Comparison of ENCODE assay signal across 18 cellular contexts in genomic region chr2:232320038-232320790, GRCh38. TPM values are rescaled to one million over a fixed set of nuclear protein-coding genes. Genes with fewer than 3 reads are reported as not detected.
A peak's percentile ranks its signal among the peaks of the same experiment; 100 is the strongest.
DNase-seq lines count a peak whose midpoint lies in the region; ATAC-seq, FAIRE-seq and TF ChIP-seq lines count a peak whose summit lies in the region.
"Had no signal": no experiment of that assay in that cellular context is flagged by ENCODE, and none has a peak within 500 bp of the region (broad histone marks: within the 10 kb centered on the region; RNA-seq: fewer than 3 reads in every experiment).

No MANE protein-coding gene starts in this region.

- no peak for TF ChIP-seq CTCF in PC-3 (conservative IDR thresholded peaks at IDR 0.05; ENCODE audit: low read depth, low read length)

- DNase-seq in T-helper 1 cell, result no peak
- peak; percentile 45 for DNase-seq in Jurkat, Clone E6-1 (ENCODE audit: low read depth, low spot score)
- DNase-seq in activated naive CD8-positive, alpha-beta T cell treated with anti-CD3 and anti-CD28 coated beads, Interleukin-2, amount 10 ng/mL, durations not matched to agents 7 days and 5 days, result no peak
- peak in 3 of 10 donors; percentile 46 to 65 (median 54) for DNase-seq in naive thymus-derived CD8-positive, alpha-beta T cell
- no peak for DNase-seq in PC-3
- DNase-seq in H54 (ENCODE audit: insufficient read length, low spot score), result no peak
- DNase-seq in NCI-H1105 treated with DMSO at 0.1 percent for 48 hours (lab: John Stamatoyannopoulos, UW), result no peak
- DNase-seq: activated T-cell treated with anti-CD3 and anti-CD28 coated beads, Interleukin-2, amount 50 U/mL, for 4 hours; GDM1; Kasumi-1; naive B cell; NCI-H2081 treated with DMSO at 0.1 percent for 48 hours; NCI-H774; T1000 had no signal

- H4K20me1 ChIP-seq in PC-3 (ENCODE audit: low read length), result no peaks in the 10 kb centered on the region

- POLR2A ChIA-PET in activated naive CD8-positive, alpha-beta T cell treated with anti-CD3 and anti-CD28 coated beads, Interleukin-2, amount 10 ng/mL, durations not matched to agents 7 days and 5 days (lab: Charles Lee), result interaction anchor here (4.2 to 4.9 kb wide), 2 partner anchors 9 to 22 kb away, joined by 20 to 53 read pairs; no protein-coding TSS in a partner anchor
- POLR2A ChIA-PET in naive thymus-derived CD8-positive, alpha-beta T cell (lab: Charles Lee), result interaction anchor here (0.9 to 5.0 kb wide), 9 partner anchors 11 to 181 kb away, joined by 3 to 80 read pairs (median 3); no protein-coding TSS in a partner anchor
- POLR2A ChIA-PET in PC-3 (lab: Charles Lee; ENCODE audit: unreplicated experiment), result no interaction called here

- no TSS peak for BruUV-seq in PC-3 (replicated peaks; lab: Mats Ljungman, UMichigan)

- no peaks in the 10 kb centered on the region for H3K27me3 Mint-ChIP-seq in T-helper 1 cell treated with Interleukin-12 subunit alpha and Interleukin-12 subunit beta and Interleukin-4 antibody, amounts not matched to agents 30 μg/mL and 1 μg/mL, for 36 hours (ENCODE audit: low read depth)
- no peaks in the 10 kb centered on the region for H3K27me3 Mint-ChIP-seq in activated naive CD8-positive, alpha-beta T cell treated with anti-CD3 and anti-CD28 coated beads, Interleukin-2, amount 10 ng/mL, durations not matched to agents 7 days and 5 days
- H3K27me3 Mint-ChIP-seq in naive thymus-derived CD8-positive, alpha-beta T cell, result no peaks in the 10 kb centered on the region
- H3K27me3 Mint-ChIP-seq: naive B cell had no signal

- peaks cover 54% of the 10 kb centered on the region for H3K4me1 Mint-ChIP-seq in T-helper 1 cell treated with Interleukin-12 subunit alpha and Interleukin-12 subunit beta and Interleukin-4 antibody, amounts not matched to agents 30 μg/mL and 1 μg/mL, for 36 hours (ENCODE audit: low read depth)
- peaks cover 63% of the 10 kb centered on the region for H3K4me1 Mint-ChIP-seq in activated naive CD8-positive, alpha-beta T cell treated with anti-CD3 and anti-CD28 coated beads, Interleukin-2, amount 10 ng/mL, durations not matched to agents 7 days and 5 days
- H3K4me1 Mint-ChIP-seq in naive thymus-derived CD8-positive, alpha-beta T cell, result peaks cover 50 to 95% (median 88%) of the 10 kb centered on the region in 4 donors

- intact Hi-C loops in PC-3 (cut with micrococcal nuclease), result loop anchor here (10.0 kb wide), 1 partner anchor 175 kb away; no protein-coding TSS in a partner anchor

- CTCF ChIA-PET in PC-3 (lab: Charles Lee), result no interaction called here

- H3K9ac ChIP-seq in PC-3 (ENCODE audit: low read length), result no peak overlapping the region

- H3K4me1 ChIP-seq in PC-3 (ENCODE audit: insufficient read depth, low read length), result no peaks in the 10 kb centered on the region

- ATAC-seq in activated naive CD8-positive, alpha-beta T cell treated with anti-CD3 and anti-CD28 coated beads, Interleukin-2, amount 10 ng/mL, durations not matched to agents 7 days and 5 days (ENCODE audit: low read depth), result no peak
- peak; percentile 6 to 17 for ATAC-seq in naive thymus-derived CD8-positive, alpha-beta T cell
- no peak for ATAC-seq in PC-3
- ATAC-seq: activated T-cell treated with anti-CD3 and anti-CD28 coated beads, Interleukin-2, amount 50 U/mL, for 4 hours had no signal

- no peak overlapping the region for H2AFZ ChIP-seq in PC-3 (ENCODE audit: low read length)

- H3K27me3 ChIP-seq in PC-3 (ENCODE audit: low read length), result no peaks in the 10 kb centered on the region
- H3K27me3 ChIP-seq: breast epithelium had no signal

- no peaks in the 10 kb centered on the region for H3K9me3 ChIP-seq in PC-3 (ENCODE audit: low read length)
- H3K9me3 ChIP-seq: breast epithelium had no signal

- H3K4me2 ChIP-seq in PC-3 (ENCODE audit: low read length), result no peak overlapping the region

- H3K27ac Mint-ChIP-seq in T-helper 1 cell treated with Interleukin-12 subunit alpha and Interleukin-12 subunit beta and Interleukin-4 antibody, amounts not matched to agents 30 μg/mL and 1 μg/mL, for 36 hours, result peak overlapping the region; percentile 57
- H3K27ac Mint-ChIP-seq in activated naive CD8-positive, alpha-beta T cell treated with anti-CD3 and anti-CD28 coated beads, Interleukin-2, amount 10 ng/mL, durations not matched to agents 7 days and 5 days, result peak overlapping the region; percentile 97
- H3K27ac Mint-ChIP-seq in naive thymus-derived CD8-positive, alpha-beta T cell, result peak overlapping the region; percentile 92 to 99 (median 96)

- no peak for TF ChIP-seq POLR2A in H54 (IDR thresholded peaks at IDR 0.05; ENCODE audit: low read depth, low read length)

- no peak for FAIRE-seq in H54 (lab: Jason Lieb, UNC)
- FAIRE-seq: GM18507, H1 had no signal

- no peaks in the 10 kb centered on the region for H3K9me3 Mint-ChIP-seq in T-helper 1 cell treated with Interleukin-12 subunit alpha and Interleukin-12 subunit beta and Interleukin-4 antibody, amounts not matched to agents 30 μg/mL and 1 μg/mL, for 36 hours
- no peaks in the 10 kb centered on the region for H3K9me3 Mint-ChIP-seq in activated naive CD8-positive, alpha-beta T cell treated with anti-CD3 and anti-CD28 coated beads, Interleukin-2, amount 10 ng/mL, durations not matched to agents 7 days and 5 days
- no peaks in the 10 kb centered on the region for H3K9me3 Mint-ChIP-seq in naive thymus-derived CD8-positive, alpha-beta T cell
- H3K9me3 Mint-ChIP-seq: activated T-cell treated with anti-CD3 and anti-CD28 coated beads, Interleukin-2, amount 50 U/mL, for 4 hours; naive B cell had no signal

- no peaks in the 10 kb centered on the region for H3F3A ChIP-seq in PC-3 (ENCODE audit: low read length, unreplicated experiment)

- H3K4me3 Mint-ChIP-seq in T-helper 1 cell treated with Interleukin-12 subunit alpha and Interleukin-12 subunit beta and Interleukin-4 antibody, amounts not matched to agents 30 μg/mL and 1 μg/mL, for 36 hours, result no peak overlapping the region
- peak overlapping the region; percentile 83 for H3K4me3 Mint-ChIP-seq in activated naive CD8-positive, alpha-beta T cell treated with anti-CD3 and anti-CD28 coated beads, Interleukin-2, amount 10 ng/mL, durations not matched to agents 7 days and 5 days
- peak overlapping the region; percentile 46 to 90 (median 84) for H3K4me3 Mint-ChIP-seq in naive thymus-derived CD8-positive, alpha-beta T cell
- H3K4me3 Mint-ChIP-seq: activated T-cell treated with anti-CD3 and anti-CD28 coated beads, Interleukin-2, amount 50 U/mL, for 4 hours; naive B cell had no signal

- H3K36me3 ChIP-seq in PC-3 (ENCODE audit: low read depth, low read length), result no peaks in the 10 kb centered on the region
- H3K36me3 ChIP-seq: breast epithelium had no signal

- no peak overlapping the region for H3K4me3 ChIP-seq in Jurkat, Clone E6-1 (ENCODE audit: low read length)
- no peak overlapping the region for H3K4me3 ChIP-seq in PC-3 (ENCODE audit: low read length)
- H3K4me3 ChIP-seq: breast epithelium had no signal

- no peaks in the 10 kb centered on the region for H3K79me2 ChIP-seq in PC-3 (ENCODE audit: low read length)

- H3K27ac ChIP-seq in PC-3 (ENCODE audit: low read length), result no peak overlapping the region
- H3K27ac ChIP-seq: breast epithelium had no signal

- no peaks in the 10 kb centered on the region for H3K36me3 Mint-ChIP-seq in T-helper 1 cell treated with Interleukin-12 subunit alpha and Interleukin-12 subunit beta and Interleukin-4 antibody, amounts not matched to agents 30 μg/mL and 1 μg/mL, for 36 hours (ENCODE audit: low read depth)
- peaks cover 4% of the 10 kb centered on the region for H3K36me3 Mint-ChIP-seq in activated naive CD8-positive, alpha-beta T cell treated with anti-CD3 and anti-CD28 coated beads, Interleukin-2, amount 10 ng/mL, durations not matched to agents 7 days and 5 days
- no peaks in the 10 kb centered on the region for H3K36me3 Mint-ChIP-seq in naive thymus-derived CD8-positive, alpha-beta T cell
- H3K36me3 Mint-ChIP-seq: naive B cell had no signal

- H3K9me2 ChIP-seq in PC-3 (replicated peaks; ENCODE audit: low read length), result no peaks in the 10 kb centered on the region

RNA-seq across cellular contexts. Expression of gene ALPP, which starts 58.3 kb away (rescaled TPM):
- not detected for polyA plus RNA-seq in Jurkat, Clone E6-1 (2012; ENCODE audit: insufficient read depth, insufficient read length)
- not detected for total RNA-seq in activated naive CD8-positive, alpha-beta T cell treated with anti-CD3 and anti-CD28 coated beads, Interleukin-2, amount 10 ng/mL, durations not matched to agents 7 days and 5 days
- not detected for total RNA-seq in naive thymus-derived CD8-positive, alpha-beta T cell
- not detected for polyA plus RNA-seq in naive thymus-derived CD8-positive, alpha-beta T cell
- total RNA-seq in PC-3 (2014; rRNA removed), result 8.6 and 14.4 TPM in 2 replicates
- total RNA-seq: activated T-cell treated with anti-CD3 and anti-CD28 coated beads, Interleukin-2, amount 50 U/mL, for 4 hours; breast epithelium had no signal

Comparison
In these comparisons a context has a peak if more than half of its experiments do, and no peak if none do; other contexts are left out.
1. ATAC-seq: peak in naive thymus-derived CD8-positive, alpha-beta T cell (2 of 2); none in activated naive CD8-positive, alpha-beta T cell treated with anti-CD3 and anti-CD28 coated beads, Interleukin-2, amount 10 ng/mL, durations not matched to agents 7 days and 5 days (single experiment) and PC-3 (single experiment).
2. Peak in every context shown above with its lines, with median percentiles within 50 percentile points of each other: H3K27ac Mint-ChIP-seq.